ENCODE assay signal across 8 cellular contexts in the genomic region with DNA sequence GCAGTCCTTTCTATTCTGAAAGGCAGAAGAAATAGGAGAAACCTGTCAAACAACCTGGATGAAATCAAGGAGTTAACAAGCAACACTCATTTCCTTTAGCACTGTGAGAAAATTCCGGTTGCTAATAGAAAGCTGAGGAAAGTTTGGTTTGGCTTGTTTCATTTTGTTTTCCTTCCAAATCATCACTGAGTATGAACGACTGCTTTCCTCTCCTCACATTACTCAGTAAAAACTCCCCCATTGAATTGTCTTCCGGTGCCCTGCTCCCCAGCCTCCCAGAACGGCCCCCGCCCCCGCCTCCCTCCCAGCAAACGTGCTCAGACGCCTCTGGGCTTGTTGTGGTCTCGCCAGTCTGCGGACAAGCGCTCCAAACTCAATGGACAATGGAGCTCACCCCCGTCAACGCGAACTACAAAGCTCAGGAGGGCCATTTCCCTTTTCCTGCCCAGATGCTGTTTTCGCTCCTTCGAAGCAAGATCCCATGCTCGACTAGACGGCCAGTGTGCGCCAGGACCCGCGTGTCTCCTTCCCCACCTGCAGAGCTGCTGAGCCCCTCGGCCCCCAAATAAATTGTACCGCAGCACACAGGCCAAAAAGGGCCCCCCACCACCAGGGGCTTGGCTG. TPM values are rescaled to one million over a fixed set of nuclear protein-coding genes. Genes with fewer than 3 reads are reported as not detected.
DNase-seq lines count a peak whose midpoint lies in the region; ATAC-seq, FAIRE-seq and TF ChIP-seq lines count a peak whose summit lies in the region.

No MANE protein-coding gene starts in this region.

- H3K9me3 Mint-ChIP-seq in astrocyte (ENCODE audit: unreplicated experiment), result no peaks in the 10 kb centered on the region

- no peaks in the 10 kb centered on the region for H3K9me2 ChIP-seq in Loucy (replicated peaks; ENCODE audit: low read depth, low read length)

- H3F3A ChIP-seq in Loucy (ENCODE audit: low read depth), result 0 out of 2 replicates have a peak, but pooled peaks cover 3% of the 10 kb centered on the region

- no peak for FAIRE-seq in astrocyte (lab: Jason Lieb, UNC)

- H3K27me3 ChIP-seq in Loucy (ENCODE audit: insufficient read depth, low read length, poor library complexity, severe bottlenecking) (peaks cover 5% of the 10 kb centered on the region), astrocyte (ENCODE audit: insufficient read depth, low read length) (peaks cover 4% of the 10 kb centered on the region), right cardiac atrium (ENCODE audit: control insufficient read depth, insufficient read depth) (no peaks in the 10 kb centered on the region)

- H3K4me3 ChIP-seq in Loucy (ENCODE audit: low read length, poor library complexity, severe bottlenecking) (peak overlapping the region; percentile 97), astrocyte (ENCODE audit: insufficient read depth, low read depth, low read length) (peak overlapping the region; percentile 76), right cardiac atrium (ENCODE audit: low read length) (peak overlapping the region; percentile 76)

- peak overlapping the region; percentile 87 for H3K27ac Mint-ChIP-seq in astrocyte (ENCODE audit: unreplicated experiment)

- H3K4me1 Mint-ChIP-seq in astrocyte (ENCODE audit: low read depth, unreplicated experiment), result peaks cover 5% of the 10 kb centered on the region

- peak overlapping the region; percentile 86 for H3K9ac ChIP-seq in Loucy (ENCODE audit: low read depth, low read length, poor library complexity, severe bottlenecking)
- H3K9ac ChIP-seq in astrocyte (ENCODE audit: low read length), result peak overlapping the region; percentile 92

- peaks cover 39% of the 10 kb centered on the region for H3K4me1 ChIP-seq in Loucy (ENCODE audit: insufficient read depth, low read length, poor library complexity, severe bottlenecking)
- H3K4me1 ChIP-seq in astrocyte (ENCODE audit: insufficient read depth, low read length), result peaks cover 6% of the 10 kb centered on the region
- H3K4me1 ChIP-seq in right cardiac atrium (ENCODE audit: control insufficient read depth, insufficient read depth, low read length), result no peaks in the 10 kb centered on the region

- no peaks in the 10 kb centered on the region for H3K36me3 ChIP-seq in Loucy (ENCODE audit: insufficient read depth, low read length)
- H3K36me3 ChIP-seq in astrocyte (ENCODE audit: insufficient read depth, low read length), result no peaks in the 10 kb centered on the region

- H3K4me3 Mint-ChIP-seq in astrocyte (ENCODE audit: unreplicated experiment), result peak overlapping the region; percentile 97

- DNase-seq in ELR (ENCODE audit: low read depth), result peak; percentile 87
- peak; percentile 35 for DNase-seq in H4 (ENCODE audit: low spot score)
- DNase-seq in T-helper 2 cell, result peak in 4 of 5 experiments; percentile 38 to 71 (median 44)
- DNase-seq in astrocyte (ENCODE audit: low read depth), result peak; percentile 60
- DNase-seq in right cardiac atrium, result peak; percentile 60 to 83 (median 83)
- DNase-seq in pulmonary artery endothelial cell (ENCODE audit: low read depth, low spot score), result peak; percentile 85
- DNase-seq in NCI-H1048 (lab: John Stamatoyannopoulos, UW), result no peak

- H3K27me3 Mint-ChIP-seq in astrocyte (ENCODE audit: low read depth, unreplicated experiment), result no peaks in the 10 kb centered on the region

- H3K36me3 Mint-ChIP-seq in astrocyte (ENCODE audit: low read depth, unreplicated experiment), result no peaks in the 10 kb centered on the region

- H3K9me3 ChIP-seq in Loucy (ENCODE audit: insufficient read depth, low read depth, low read length) (no peaks in the 10 kb centered on the region), astrocyte (ENCODE audit: insufficient read depth, low read depth, low read length) (no peaks in the 10 kb centered on the region), right cardiac atrium (ENCODE audit: control insufficient read depth, low read length) (no peaks in the 10 kb centered on the region)

- peak; percentile 67 to 83 for ATAC-seq in right cardiac atrium

- H4K20me1 ChIP-seq in Loucy (ENCODE audit: insufficient read depth, low read length, poor library complexity, severe bottlenecking) (peaks cover 47% of the 10 kb centered on the region), astrocyte (ENCODE audit: insufficient read depth, low read length) (peaks cover 43% of the 10 kb centered on the region)

- peak overlapping the region; percentile 78 for H3K27ac ChIP-seq in astrocyte (ENCODE audit: low read depth, low read length)
- peak overlapping the region; percentile 85 for H3K27ac ChIP-seq in right cardiac atrium (ENCODE audit: low read length)

- WGBS in right cardiac atrium, result under 1% methylated on average over 23 of the region's 23 CpGs

- H3K79me2 ChIP-seq in Loucy (ENCODE audit: insufficient read depth, low read length) (peaks cover 57% of the 10 kb centered on the region), astrocyte (ENCODE audit: insufficient read depth, low read length) (peaks cover 47% of the 10 kb centered on the region)

- H2AFZ ChIP-seq in Loucy (ENCODE audit: low read length), result peak overlapping the region; percentile 94
- H2AFZ ChIP-seq in astrocyte (ENCODE audit: low read depth, low read length), result peak overlapping the region; percentile 87

- no peak for TF ChIP-seq CTCF in Loucy (conservative IDR thresholded peaks at IDR 0.05; ENCODE audit: low read length)
- no peak for TF ChIP-seq CTCF in astrocyte (IDR thresholded peaks at IDR 0.05; ENCODE audit: insufficient read depth, low read depth, low read length)

- intact Hi-C loops in right cardiac atrium (cut with DNase I), result loop anchor here in 2 of 4 donors (5.0 kb wide), 2 partner anchors 120 to 145 kb away; no protein-coding TSS in a partner anchor

- peak overlapping the region; percentile 99 for H3K4me2 ChIP-seq in Loucy (ENCODE audit: low read depth, low read length, poor library complexity, severe bottlenecking)
- H3K4me2 ChIP-seq in astrocyte (ENCODE audit: low read length), result peak overlapping the region; percentile 89

RNA-seq across cellular contexts. Expression of a gene that starts 0.7 kb away (rescaled TPM):
- total RNA-seq in H4 (2014; rRNA removed; shearing (Covaris generic)), result 15.2 and 17.7 TPM in 2 replicates
- total RNA-seq in astrocyte (23.1 and 27.6 TPM in 2 replicates), right cardiac atrium (10 to 100 TPM in 3 of 4 donors, 1 to 10 TPM in 1; 9.5 to 13.0 (median 11.3) TPM), pulmonary artery endothelial cell (60.3 and 75.0 TPM in 2 replicates)
- polyA plus RNA-seq in right cardiac atrium, result 5.3 TPM

RNA-seq across cellular contexts. Expression of a gene that starts 11.9 kb away (rescaled TPM):
- total RNA-seq in H4 (2014; rRNA removed; shearing (Covaris generic)), result 11.8 and 11.9 TPM in 2 replicates
- 1.2 and 1.6 TPM in 2 replicates for total RNA-seq in astrocyte
- 10 to 100 TPM in 3 of 4 donors, 1 to 10 TPM in 1; 9.0 to 16.1 (median 12.2) TPM for total RNA-seq in right cardiac atrium
- 3.0 TPM for polyA plus RNA-seq in right cardiac atrium
- total RNA-seq in pulmonary artery endothelial cell, result 3.7 and 5.5 TPM in 2 replicates
